In the genomic region with DNA sequence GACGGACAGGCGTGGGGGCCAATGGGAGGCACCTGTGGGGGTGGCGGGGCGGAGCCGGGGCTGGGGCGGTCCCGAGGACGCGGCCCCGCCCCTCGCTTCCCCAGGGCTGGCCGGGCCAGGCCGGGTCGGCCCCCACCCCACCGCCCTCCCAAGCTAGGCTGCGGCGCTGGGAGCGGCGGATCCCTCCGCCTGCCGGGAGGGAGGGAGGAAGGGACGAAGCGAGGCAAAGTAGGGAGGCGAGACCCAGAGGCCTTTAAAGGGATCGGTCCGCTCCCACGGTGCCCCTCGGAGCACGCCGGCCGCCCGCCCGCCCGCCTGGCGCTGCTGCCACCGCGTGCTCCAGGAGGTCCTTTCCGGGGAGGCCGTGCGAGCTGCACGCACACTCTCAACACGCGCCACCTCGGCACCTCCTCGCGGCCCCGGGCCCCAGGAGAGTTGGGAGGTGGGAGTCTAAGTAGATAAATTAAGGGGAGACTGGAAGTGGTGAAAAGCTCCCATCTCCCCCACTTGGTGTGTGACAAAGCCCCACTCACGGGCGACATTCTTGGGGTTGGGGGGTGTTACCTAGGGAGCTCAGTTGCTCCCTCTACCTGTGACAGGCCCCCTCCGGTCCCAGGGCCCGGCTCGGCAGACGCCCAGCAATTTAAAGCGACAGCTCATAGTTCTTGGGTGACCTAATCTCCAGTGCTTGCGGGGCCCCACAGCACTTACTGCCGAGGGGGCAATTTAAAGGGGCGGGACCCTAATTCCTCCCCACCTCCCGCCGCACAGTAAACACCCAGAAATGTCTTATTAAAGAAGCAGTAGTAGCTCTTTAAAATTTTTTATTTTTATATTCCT, we compare ENCODE assay signal across 8 cellular contexts. TPM values are rescaled to one million over a fixed set of nuclear protein-coding genes. Genes with fewer than 3 reads are reported as not detected.
DNase-seq lines count a peak whose midpoint lies in the region; ATAC-seq and TF ChIP-seq lines count a peak whose summit lies in the region.

No MANE protein-coding gene starts in this region.

- WGBS in adrenal gland, 4 donors, result 0% methylated on average over 11 to 59 of the region's 59 CpGs
- 0% methylated on average over 45 to 54 of the region's 59 CpGs for WGBS in heart right ventricle, 2 donors

- H3K9me3 Mint-ChIP-seq in progenitor cell of endocrine pancreas (ENCODE audit: low read depth), result no peaks in the 10 kb centered on the region

- H3K36me3 ChIP-seq in adrenal gland (replicated peaks in 1 of 2) (no peaks in the 10 kb centered on the region), heart right ventricle (no peaks in the 10 kb centered on the region)

- peak overlapping the region; percentile 86 for H3K4me3 Mint-ChIP-seq in progenitor cell of endocrine pancreas (ENCODE audit: low read depth)

- TF ChIP-seq POLR2A in adrenal gland (IDR thresholded peaks at IDR 0.05), result peak; percentile 90 to 98

- ATAC-seq in HG02852 (IDR thresholded peaks at IDR 0.05; ENCODE audit: unreplicated experiment) (peak; percentile 55), heart right ventricle (peak; percentile 65 to 90 (median 80))

- intact Hi-C loops in adrenal gland (cut with DNase I), result loop anchor here in 1 of 2 donors (5.0 kb wide), 1 partner anchor 44 kb away; no protein-coding TSS in a partner anchor
- intact Hi-C loops in heart right ventricle (cut with DNase I), result loop anchor here in 6 of 10 donors (1.0 to 10.0 kb wide), 8 partner anchors 39 to 391 kb away; partner anchors contain the start of genes GPATCH4 (in 1 of the 6), MRPL24 (in 1 of the 6), NAXE (in 1 of the 6) and PEAR1 (in 1 of the 6)

- H3K27ac ChIP-seq in adrenal gland (peak overlapping the region; percentile 99 to 100 (median 100)), heart right ventricle (peak overlapping the region; percentile 97 to 100 (median 100))

- peak overlapping the region; percentile 97 for H3K27ac Mint-ChIP-seq in progenitor cell of endocrine pancreas

- no peaks in the 10 kb centered on the region for H3K9me3 ChIP-seq in adrenal gland (replicated peaks in 1 of 3)
- no peaks in the 10 kb centered on the region for H3K9me3 ChIP-seq in heart right ventricle

- TF ChIP-seq CTCF in GM12875 (IDR thresholded peaks at IDR 0.05; ENCODE audit: borderline replicate concordance, insufficient read depth, low read depth, low read length), result peak; percentile 65
- peak in 5 of 6 experiments; percentile 14 to 48 (median 39) for TF ChIP-seq CTCF in adrenal gland (IDR thresholded peaks at IDR 0.05)
- TF ChIP-seq CTCF in heart right ventricle (IDR thresholded peaks at IDR 0.05), result peak; percentile 7 to 75 (median 63)
- peak; percentile 63 for TF ChIP-seq CTCF in progenitor cell of endocrine pancreas (IDR thresholded peaks at IDR 0.05; ENCODE audit: unreplicated experiment)

- peak; percentile 59 for DNase-seq in NCI-H1436 treated with DMSO at 0.1 percent for 48 hours (lab: John Stamatoyannopoulos, UW)
- DNase-seq in T follicular helper cell (ENCODE audit: low read depth), result peak; percentile 93
- peak; percentile 95 to 97 (median 96) for DNase-seq in adrenal gland
- peak; percentile 95 to 96 for DNase-seq in heart right ventricle
- DNase-seq in progenitor cell of endocrine pancreas (ENCODE audit: low spot score, unreplicated experiment), result peak; percentile 90
- DNase-seq in ureter (ENCODE audit: low spot score), result peak; percentile 96

- peaks cover 49% of the 10 kb centered on the region for H3K4me1 Mint-ChIP-seq in progenitor cell of endocrine pancreas (ENCODE audit: low read depth)

- no peaks in the 10 kb centered on the region for H3K36me3 Mint-ChIP-seq in progenitor cell of endocrine pancreas (ENCODE audit: insufficient read depth)

- H3K4me3 ChIP-seq in GM12875 (ENCODE audit: low read depth, low read length), result peak overlapping the region; percentile 81
- H3K4me3 ChIP-seq in adrenal gland, result peak overlapping the region in 2 of 4 donors; percentile 97 to 99
- H3K4me3 ChIP-seq in heart right ventricle, result peak overlapping the region; percentile 38 to 100 (median 92)

- no peaks in the 10 kb centered on the region for H3K27me3 ChIP-seq in adrenal gland
- no peaks in the 10 kb centered on the region for H3K27me3 ChIP-seq in heart right ventricle

- H3K4me1 ChIP-seq in adrenal gland (replicated peaks in 1 of 2) (peaks cover 73% of the 10 kb centered on the region in 2 donors), heart right ventricle (peaks cover 43 to 76% (median 72%) of the 10 kb centered on the region in 9 donors)

- H3K27me3 Mint-ChIP-seq in progenitor cell of endocrine pancreas, result no peaks in the 10 kb centered on the region

RNA-seq across cellular contexts. Expression of gene MEF2D, which starts 0.5 kb away (rescaled TPM):
- total RNA-seq in adrenal gland (10 to 100 TPM; 28.1 to 89.9 (median 74.6) TPM), heart right ventricle (100 to 1,000 TPM in 4 of 10 donors, 10 to 100 TPM in 6; 81.1 to 127 (median 96.5) TPM), progenitor cell of endocrine pancreas (20.2 and 26.6 TPM in 2 replicates), ureter (55.3 TPM)
- polyA plus RNA-seq in adrenal gland (10 to 100 TPM; 29.1 to 37.4 (median 35.3) TPM), heart right ventricle (10 to 100 TPM; 31.6 to 37.7 TPM)
